In the genomic region with DNA sequence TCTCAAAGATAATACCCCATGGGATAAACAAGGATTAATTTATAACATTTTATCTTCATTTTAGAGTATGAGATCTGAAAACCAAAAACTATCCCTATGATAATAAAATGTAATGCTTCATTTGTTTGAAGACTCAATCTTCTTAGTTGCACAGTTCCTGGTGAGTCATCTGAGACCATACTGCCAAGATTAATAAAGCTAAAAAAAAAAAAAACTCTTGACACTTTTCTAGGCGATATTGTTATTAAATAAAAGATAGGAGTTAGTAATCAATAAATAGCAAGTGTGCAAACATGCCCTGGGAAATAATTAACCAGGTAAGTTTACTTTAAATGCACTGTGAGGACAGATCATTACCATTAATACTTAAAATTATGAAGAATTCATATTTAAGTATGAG, we compare ENCODE assay signal across 23 cellular contexts.
A peak's percentile ranks its signal among the peaks of the same experiment; 100 is the strongest.
DNase-seq lines count a peak whose midpoint lies in the region; ATAC-seq and TF ChIP-seq lines count a peak whose summit lies in the region.
"Had no signal": no experiment of that assay in that cellular context is flagged by ENCODE, and none has a peak within 500 bp of the region (broad histone marks: within the 10 kb centered on the region; RNA-seq: fewer than 3 reads in every experiment).

No MANE protein-coding gene starts in this region.

- H3K4me1 Mint-ChIP-seq in activated CD4-positive, alpha-beta memory T cell treated with anti-CD3 and anti-CD28 coated beads, Interleukin-2, amount 10 ng/mL, durations not matched to agents 7 days and 5 days = no peaks in the 10 kb centered on the region
- H3K4me1 Mint-ChIP-seq: activated CD4-positive, alpha-beta T cell treated with anti-CD3 and anti-CD28 coated beads, Interleukin-2, amount 10 ng/mL, durations not matched to agents 24 days and 14 days; central memory CD8-positive, alpha-beta T cell had no signal

- no peaks in the 10 kb centered on the region for H3K36me3 ChIP-seq in PC-3 (ENCODE audit: low read depth, low read length)
- H3K36me3 ChIP-seq in fibroblast of lung (ENCODE audit: control insufficient read depth, insufficient read depth, low read length) = no peaks in the 10 kb centered on the region

- H3K27ac ChIP-seq in PC-3 (ENCODE audit: low read length) = no peak overlapping the region
- H3K27ac ChIP-seq in fibroblast of lung (ENCODE audit: insufficient read depth, low read length) = no peak overlapping the region
- H3K27ac ChIP-seq: RWPE1 had no signal

- H3K9ac ChIP-seq in PC-3 (ENCODE audit: low read length) (no peak overlapping the region), fibroblast of lung (ENCODE audit: insufficient read depth, low read length) (no peak overlapping the region)

- no peaks in the 10 kb centered on the region for H3F3A ChIP-seq in PC-3 (ENCODE audit: low read length, unreplicated experiment)

- H3K4me3 ChIP-seq in PC-3 (ENCODE audit: low read length) (no peak overlapping the region), fibroblast of lung (replicated peaks in 1 of 4; ENCODE audit: control extremely low read depth in 1 of 4, insufficient read depth in 1 of 4, low read depth in 3 of 4, low read length in 4 of 4) (no peak overlapping the region)

- H3K4me1 ChIP-seq in PC-3 (ENCODE audit: insufficient read depth, low read length) = 0 out of 2 replicates have a peak, but pooled peaks cover 3% of the 10 kb centered on the region
- H3K4me1 ChIP-seq in fibroblast of lung (ENCODE audit: control insufficient read depth, extremely low read depth, insufficient read depth, low read length) = no peaks in the 10 kb centered on the region

- no peak for TF ChIP-seq CTCF in PC-3 (conservative IDR thresholded peaks at IDR 0.05; ENCODE audit: low read depth, low read length)
- no peak for TF ChIP-seq CTCF in fibroblast of lung (conservative IDR thresholded peaks at IDR 0.05 in 1 of 2, IDR thresholded peaks at IDR 0.05 in 1 of 2; ENCODE audit: low read depth in 1 of 2, low read length in 2 of 2)

- no peaks in the 10 kb centered on the region for H3K27me3 ChIP-seq in PC-3 (ENCODE audit: low read length)
- no peaks in the 10 kb centered on the region for H3K27me3 ChIP-seq in fibroblast of lung (ENCODE audit: control insufficient read depth, insufficient read depth, low read length)

- H3K9me3 ChIP-seq in PC-3 (ENCODE audit: low read length) = no peaks in the 10 kb centered on the region
- no peaks in the 10 kb centered on the region for H3K9me3 ChIP-seq in fibroblast of lung (ENCODE audit: control insufficient read depth, insufficient read depth, low read depth, low read length)

- CTCF ChIA-PET in PC-3 (lab: Charles Lee) = interaction anchor here (0.6 to 1.0 kb wide), 2 partner anchors 13 to 455 kb away, joined by 4 read pairs; no protein-coding TSS in a partner anchor
- CTCF ChIA-PET in activated CD4-positive, alpha-beta memory T cell treated with anti-CD3 and anti-CD28 coated beads, Interleukin-2, amount 10 ng/mL, durations not matched to agents 7 days and 5 days (lab: Charles Lee) = no interaction called here

- H4K20me1 ChIP-seq in PC-3 (ENCODE audit: low read length) (no peaks in the 10 kb centered on the region), fibroblast of lung (ENCODE audit: control insufficient read depth, extremely low read depth, insufficient read depth, low read length) (no peaks in the 10 kb centered on the region)

- no peak overlapping the region for H3K4me3 Mint-ChIP-seq in activated CD4-positive, alpha-beta memory T cell treated with anti-CD3 and anti-CD28 coated beads, Interleukin-2, amount 10 ng/mL, durations not matched to agents 7 days and 5 days
- H3K4me3 Mint-ChIP-seq: activated CD4-positive, alpha-beta T cell treated with anti-CD3 and anti-CD28 coated beads, Interleukin-2, amount 10 ng/mL, durations not matched to agents 24 days and 14 days; CD4-positive, alpha-beta T cell; central memory CD8-positive, alpha-beta T cell had no signal

- no peaks in the 10 kb centered on the region for H3K27me3 Mint-ChIP-seq in activated CD4-positive, alpha-beta memory T cell treated with anti-CD3 and anti-CD28 coated beads, Interleukin-2, amount 10 ng/mL, durations not matched to agents 7 days and 5 days
- H3K27me3 Mint-ChIP-seq: CD4-positive, alpha-beta T cell; central memory CD8-positive, alpha-beta T cell; progenitor cell of endocrine pancreas had no signal

- no peak overlapping the region for H3K27ac Mint-ChIP-seq in activated CD4-positive, alpha-beta memory T cell treated with anti-CD3 and anti-CD28 coated beads, Interleukin-2, amount 10 ng/mL, durations not matched to agents 7 days and 5 days
- H3K27ac Mint-ChIP-seq: activated CD4-positive, alpha-beta T cell treated with anti-CD3 and anti-CD28 coated beads, Interleukin-2, amount 10 ng/mL, durations not matched to agents 24 days and 14 days; CD4-positive, alpha-beta T cell had no signal

- peak; percentile 17 for DNase-seq in AG20443 (ENCODE audit: low spot score)
- DNase-seq in PC-3 = peak; percentile 8
- DNase-seq in fibroblast of lung (ENCODE audit: low read depth in 2 of 2) = peak; percentile 44 to 52
- peak; percentile 6 to 52 for DNase-seq in lung microvascular endothelial cell (ENCODE audit: low read depth in 2 of 2)
- DNase-seq in NCI-H526 treated with DMSO at 0.1 percent for 48 hours (lab: John Stamatoyannopoulos, UW) = no peak
- DNase-seq in medulla oblongata (ENCODE audit: extremely low spot score) = no peak
- no peak for DNase-seq in activated CD4-positive, alpha-beta memory T cell treated with anti-CD3 and anti-CD28 coated beads, Interleukin-2, amount 10 ng/mL, durations not matched to agents 7 days and 5 days
- DNase-seq in stimulated activated naive CD8-positive, alpha-beta T cell treated with anti-CD3 and anti-CD28 coated beads, Interleukin-15, Interleukin-2, amounts not matched to agents 100 U/mL and 50 U/mL, for 24 hours = no peak
- DNase-seq: activated CD4-positive, alpha-beta T cell treated with anti-CD3 and anti-CD28 coated beads, Interleukin-2, amount 10 ng/mL, durations not matched to agents 24 days and 14 days; activated effector memory CD4-positive, alpha-beta T cell treated with Interleukin-2 at 50 U/mL for 16 hours; CD4-positive, alpha-beta T cell; DMS79; effector memory CD4-positive, alpha-beta T cell; hypothalamus; KBM-7; midbrain; NCI-H1092; NCI-H2081; stimulated activated CD8-positive, alpha-beta memory T cell treated with anti-CD3 and anti-CD28 coated beads, Interleukin-4, amount 100 ng/mL, for 48 hours; substantia nigra had no signal

- POLR2A ChIA-PET in PC-3 (lab: Charles Lee; ENCODE audit: unreplicated experiment) = no interaction called here
- POLR2A ChIA-PET in activated CD4-positive, alpha-beta memory T cell treated with anti-CD3 and anti-CD28 coated beads, Interleukin-2, amount 10 ng/mL, durations not matched to agents 7 days and 5 days (lab: Charles Lee) = no interaction called here

- no peak overlapping the region for H2AFZ ChIP-seq in PC-3 (ENCODE audit: low read length)
- H2AFZ ChIP-seq in fibroblast of lung (ENCODE audit: low read length) = no peak overlapping the region

- BruUV-seq in PC-3 (replicated peaks; lab: Mats Ljungman, UMichigan) = no TSS peak

- H3K9me2 ChIP-seq in PC-3 (replicated peaks; ENCODE audit: low read length) = no peaks in the 10 kb centered on the region

- H3K4me2 ChIP-seq in PC-3 (ENCODE audit: low read length) (no peak overlapping the region), fibroblast of lung (ENCODE audit: extremely low read depth, insufficient read depth, low read length) (no peak overlapping the region)

- ATAC-seq in PC-3 = no peak
- no peak for ATAC-seq in stimulated activated naive CD8-positive, alpha-beta T cell treated with anti-CD3 and anti-CD28 coated beads, Interleukin-15, Interleukin-2, amounts not matched to agents 100 U/mL and 50 U/mL, for 24 hours

- intact Hi-C loops in PC-3 (cut with micrococcal nuclease) = loop anchor here (5.0 kb wide), 1 partner anchor 86 kb away; a partner anchor contains a TSS

- H3K36me3 Mint-ChIP-seq in activated CD4-positive, alpha-beta memory T cell treated with anti-CD3 and anti-CD28 coated beads, Interleukin-2, amount 10 ng/mL, durations not matched to agents 7 days and 5 days (ENCODE audit: low read depth) = no peaks in the 10 kb centered on the region

- H3K9me3 Mint-ChIP-seq in activated CD4-positive, alpha-beta memory T cell treated with anti-CD3 and anti-CD28 coated beads, Interleukin-2, amount 10 ng/mL, durations not matched to agents 7 days and 5 days = no peaks in the 10 kb centered on the region
- H3K9me3 Mint-ChIP-seq: activated CD4-positive, alpha-beta T cell treated with anti-CD3 and anti-CD28 coated beads, Interleukin-2, amount 10 ng/mL, durations not matched to agents 24 days and 14 days; CD4-positive, alpha-beta T cell; central memory CD8-positive, alpha-beta T cell had no signal

- H3K79me2 ChIP-seq in PC-3 (ENCODE audit: low read length) = no peaks in the 10 kb centered on the region
- no peaks in the 10 kb centered on the region for H3K79me2 ChIP-seq in fibroblast of lung (ENCODE audit: control insufficient read depth, insufficient read depth, low read length)

Comparison
In these comparisons a context has a peak if more than half of its experiments do, and no peak if none do; other contexts are left out.
1. DNase-seq: peak in AG20443 (single experiment), PC-3 (single experiment), fibroblast of lung (2 of 2) and lung microvascular endothelial cell (2 of 2); none in NCI-H526 treated with DMSO at 0.1 percent for 48 hours (single experiment), medulla oblongata (single experiment), activated CD4-positive, alpha-beta memory T cell treated with anti-CD3 and anti-CD28 coated beads, Interleukin-2, amount 10 ng/mL, durations not matched to agents 7 days and 5 days (single experiment) and stimulated activated naive CD8-positive, alpha-beta T cell treated with anti-CD3 and anti-CD28 coated beads, Interleukin-15, Interleukin-2, amounts not matched to agents 100 U/mL and 50 U/mL, for 24 hours (single experiment).